In genomic region chr10:104337527-104337984, GRCh38 we compare ENCODE assay signal across 1 cellular context.
TF ChIP-seq lines count a peak whose summit lies in the region.

No MANE protein-coding gene starts in this region.

TF ChIP-seq in GM12878, 131 proteins besides CTCF, POLR2A, EP300 and RAD21 (continues in another document):
- no peak for TF ChIP-seq BRCA1 (IDR thresholded peaks at IDR 0.05; ENCODE audit: low read depth, low read length)
- TF ChIP-seq SMAD1 (IDR thresholded peaks at IDR 0.05; ENCODE audit: low read depth, partially characterized antibody) = no peak
- no peak; a peak in 1 of 3 replicates for TF ChIP-seq EGR1 (IDR thresholded peaks at IDR 0.05; ENCODE audit: borderline replicate concordance in 1 of 2, low read depth in 2 of 2, low read length in 2 of 2)
- no peak for TF ChIP-seq CHD2 (IDR thresholded peaks at IDR 0.05; ENCODE audit: borderline replicate concordance, low read depth, low read length)
- TF ChIP-seq STAT3 (IDR thresholded peaks at IDR 0.05; ENCODE audit: low read depth, low read length) = no peak
- TF ChIP-seq BCL3 (IDR thresholded peaks at IDR 0.05; ENCODE audit: borderline replicate concordance, insufficient read depth, low read depth, low read length, poor library complexity, severe bottlenecking) = no peak
- no peak for TF ChIP-seq LARP7 (IDR thresholded peaks at IDR 0.05)
- no peak for TF ChIP-seq CREM (IDR thresholded peaks at IDR 0.05; ENCODE audit: low read depth)
- TF ChIP-seq NRF1 (conservative IDR thresholded peaks at IDR 0.05; ENCODE audit: low read depth, low read length) = no peak
- no peak for TF ChIP-seq CUX1 (IDR thresholded peaks at IDR 0.05; ENCODE audit: insufficient replicate concordance, low read depth, low read length)
- peak; percentile 42; the same call in 1 of the 2 replicates for TF ChIP-seq TAF1 (IDR thresholded peaks at IDR 0.05; ENCODE audit: borderline replicate concordance, low read depth, low read length)
- TF ChIP-seq RELB (IDR thresholded peaks at IDR 0.05; ENCODE audit: low read depth) = no peak
- TF ChIP-seq ZZZ3 (IDR thresholded peaks at IDR 0.05; ENCODE audit: control insufficient read depth, insufficient read length, low read depth) = no peak
- TF ChIP-seq TARDBP (IDR thresholded peaks at IDR 0.05; ENCODE audit: borderline replicate concordance) = no peak
- TF ChIP-seq ELK1 (IDR thresholded peaks at IDR 0.05; ENCODE audit: low read depth, low read length) = no peak
- TF ChIP-seq RFX5 (IDR thresholded peaks at IDR 0.05; ENCODE audit: low read depth, low read length) = no peak
- TF ChIP-seq MAX (IDR thresholded peaks at IDR 0.05; ENCODE audit: low read depth, low read length) = 0 out of 2 replicates have a peak, but pooled peaks have one; percentile 4
- no peak for TF ChIP-seq POLR2AphosphoS5 (IDR thresholded peaks at IDR 0.05; ENCODE audit: low read length)
- no peak; the same call in none of the 2 replicates for TF ChIP-seq IKZF1 (conservative IDR thresholded peaks at IDR 0.05)
- no peak for TF ChIP-seq PML (IDR thresholded peaks at IDR 0.05; ENCODE audit: low read length)
- no peak for TF ChIP-seq RUNX3 (IDR thresholded peaks at IDR 0.05; ENCODE audit: low read length)
- TF ChIP-seq CHD1 (IDR thresholded peaks at IDR 0.05; ENCODE audit: low read depth, low read length) = no peak
- no peak for TF ChIP-seq ZNF24 (IDR thresholded peaks at IDR 0.05)
- TF ChIP-seq NBN (IDR thresholded peaks at IDR 0.05) = 0 out of 2 replicates have a peak, but pooled peaks have one; percentile 10
- TF ChIP-seq DPF2 (IDR thresholded peaks at IDR 0.05) = no peak
- no peak for TF ChIP-seq ATF2 (IDR thresholded peaks at IDR 0.05; ENCODE audit: low read length)
- TF ChIP-seq BCLAF1 (IDR thresholded peaks at IDR 0.05) = no peak
- no peak for TF ChIP-seq SUPT20H (IDR thresholded peaks at IDR 0.05; ENCODE audit: borderline replicate concordance, control insufficient read depth, low read depth, low read length)
- TF ChIP-seq USF2 (IDR thresholded peaks at IDR 0.05; ENCODE audit: borderline replicate concordance, low read depth, low read length) = no peak
- no peak for TF ChIP-seq ZNF384 (IDR thresholded peaks at IDR 0.05; ENCODE audit: borderline replicate concordance, low read depth, low read length)
- TF ChIP-seq ETV6 (conservative IDR thresholded peaks at IDR 0.05 in 1 of 2, IDR thresholded peaks at IDR 0.05 in 1 of 2; ENCODE audit: borderline replicate concordance in 1 of 2, low read depth in 1 of 2) = peak in 1 of 2 experiments; percentile 59; a peak in 2 of 4 replicates
- TF ChIP-seq USF1 (IDR thresholded peaks at IDR 0.05; ENCODE audit: borderline replicate concordance, extremely low read length, insufficient read depth, low read depth, low read length) = no peak
- TF ChIP-seq KDM1A (IDR thresholded peaks at IDR 0.05; ENCODE audit: borderline replicate concordance) = no peak
- peak; percentile 59; the same call in 1 of the 2 replicates for TF ChIP-seq NR2C1 (IDR thresholded peaks at IDR 0.05)
- no peak for TF ChIP-seq TCF12 (IDR thresholded peaks at IDR 0.05; ENCODE audit: low read depth, low read length)
- no peak for TF ChIP-seq PKNOX1 (IDR thresholded peaks at IDR 0.05)
- no peak for TF ChIP-seq E2F8 (IDR thresholded peaks at IDR 0.05; ENCODE audit: low read depth, partially characterized antibody)
- TF ChIP-seq HDAC2 (IDR thresholded peaks at IDR 0.05) = no peak
- no peak for TF ChIP-seq JUND (IDR thresholded peaks at IDR 0.05; ENCODE audit: low read depth, low read length)
- 0 out of 2 replicates have a peak, but pooled peaks have one; percentile 24 for TF ChIP-seq TBL1XR1 (IDR thresholded peaks at IDR 0.05; ENCODE audit: low read depth, low read length)
- peak; percentile 81 for TF ChIP-seq SPI1 (IDR thresholded peaks at IDR 0.05; ENCODE audit: borderline replicate concordance, insufficient read depth, low read depth, low read length)
- TF ChIP-seq SRF (IDR thresholded peaks at IDR 0.05; ENCODE audit: low read depth in 2 of 2, low read length in 2 of 2) = no peak
